15 cellular contexts compared by ENCODE assay signal in the genomic region with DNA sequence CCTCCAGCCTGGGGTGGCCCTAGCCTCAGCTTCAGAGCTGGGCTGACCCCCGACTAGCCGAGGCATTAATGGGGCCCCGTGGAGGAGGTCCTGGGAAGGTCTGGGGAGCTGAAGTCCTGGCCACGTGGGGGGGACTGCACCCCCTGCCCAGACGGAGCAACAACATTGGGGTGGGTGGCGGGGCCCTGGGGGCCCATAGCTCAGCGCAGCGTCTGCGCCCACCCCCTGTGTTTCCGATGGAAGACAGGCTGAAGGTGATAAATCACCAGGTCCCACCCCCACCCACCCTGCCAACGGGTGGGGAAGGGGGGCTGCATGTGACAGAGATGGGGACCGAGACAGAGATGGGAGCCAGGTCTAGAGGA. TPM values are rescaled to one million over a fixed set of nuclear protein-coding genes. Genes with fewer than 3 reads are reported as not detected.
DNase-seq lines count a peak whose midpoint lies in the region; ATAC-seq, FAIRE-seq and TF ChIP-seq lines count a peak whose summit lies in the region.
"Had no signal": no experiment of that assay in that cellular context is flagged by ENCODE, and none has a peak within 500 bp of the region (broad histone marks: within the 10 kb centered on the region; RNA-seq: fewer than 3 reads in every experiment).

No MANE protein-coding gene starts in this region.

- H3K36me3 Mint-ChIP-seq in Caco-2 (ENCODE audit: insufficient read depth, unreplicated experiment): peaks cover 4% of the 10 kb centered on the region
- no peaks in the 10 kb centered on the region for H3K36me3 Mint-ChIP-seq in activated CD4-positive, alpha-beta T cell treated with anti-CD3 and anti-CD28 coated beads, Interleukin-2, amount 10 ng/mL, durations not matched to agents 24 days and 14 days (ENCODE audit: low read depth)
- no peaks in the 10 kb centered on the region for H3K36me3 Mint-ChIP-seq in CD8-positive, alpha-beta T cell

- FAIRE-seq in A549 (lab: Jason Lieb, UNC): no peak

- ATAC-seq in A549 (no peak), GM21825 (IDR thresholded peaks at IDR 0.05; ENCODE audit: unreplicated experiment) (no peak)
- no peak for ATAC-seq in CD8-positive, alpha-beta T cell

- H3K4me1 ChIP-seq in A549 (no peaks in the 10 kb centered on the region), Caco-2 (peaks cover 13% of the 10 kb centered on the region), MM.1S (ENCODE audit: low read length) (no peaks in the 10 kb centered on the region)
- peaks cover 10% of the 10 kb centered on the region for H3K4me1 ChIP-seq in CD8-positive, alpha-beta T cell (ENCODE audit: insufficient read depth, low read length)

- no peaks in the 10 kb centered on the region for H4K20me1 ChIP-seq in MM.1S (ENCODE audit: insufficient read depth, low read length)

- TF ChIP-seq POLR2A in A549 (IDR thresholded peaks at IDR 0.05; ENCODE audit: low read length): no peak

- H3K4me1 Mint-ChIP-seq in Caco-2 (ENCODE audit: low read depth, unreplicated experiment): no peaks in the 10 kb centered on the region
- H3K4me1 Mint-ChIP-seq in activated CD4-positive, alpha-beta T cell treated with anti-CD3 and anti-CD28 coated beads, Interleukin-2, amount 10 ng/mL, durations not matched to agents 24 days and 14 days: peaks cover 5% of the 10 kb centered on the region
- peaks cover 2% of the 10 kb centered on the region for H3K4me1 Mint-ChIP-seq in CD8-positive, alpha-beta T cell (ENCODE audit: low read depth)

- POLR2A ChIA-PET in A549 (lab: Yijun Ruan, JAX): interaction anchor here (1.3 kb wide), 1 partner anchor 179 kb away, joined by 4 read pairs; no protein-coding TSS in a partner anchor
- POLR2A ChIA-PET in Caco-2 (lab: Charles Lee): no interaction called here
- POLR2A ChIA-PET in CD8-positive, alpha-beta T cell (lab: Charles Lee): interaction anchor here (0.8 to 1.1 kb wide), 2 partner anchors 179 to 210 kb away, joined by 3 to 13 read pairs; a partner anchor contains a TSS

- H3K27ac Mint-ChIP-seq in Caco-2 (ENCODE audit: unreplicated experiment): no peak overlapping the region
- no peak overlapping the region for H3K27ac Mint-ChIP-seq in activated CD4-positive, alpha-beta T cell treated with anti-CD3 and anti-CD28 coated beads, Interleukin-2, amount 10 ng/mL, durations not matched to agents 24 days and 14 days
- no peak overlapping the region for H3K27ac Mint-ChIP-seq in CD8-positive, alpha-beta T cell
- H3K27ac Mint-ChIP-seq: activated B cell treated with CpG ODN at 0.5 μM for 24 hours; activated CD4-positive, alpha-beta memory T cell treated with anti-CD3 and anti-CD28 coated beads, Interleukin-2, amount 10 ng/mL, durations not matched to agents 7 days and 5 days had no signal

- no peaks in the 10 kb centered on the region for H3K79me2 ChIP-seq in MM.1S (ENCODE audit: low read length)

- peak overlapping the region in 1 of 2 experiments; percentile 79; a peak in 1 of 6 replicates for H3K27ac ChIP-seq in A549
- H3K27ac ChIP-seq in MM.1S (ENCODE audit: low read length): no peak overlapping the region
- no peak overlapping the region for H3K27ac ChIP-seq in CD8-positive, alpha-beta T cell (ENCODE audit: low read depth, low read length)
- H3K27ac ChIP-seq: coronary artery had no signal

- H3K4me3 ChIP-seq in A549 (peak overlapping the region; percentile 47; the same call in 1 of the 3 replicates), Caco-2 (ENCODE audit: low read depth, low read length) (no peak overlapping the region), MM.1S (ENCODE audit: low read length) (no peak overlapping the region)
- H3K4me3 ChIP-seq in CD8-positive, alpha-beta T cell (ENCODE audit: low read depth, low read length): no peak overlapping the region
- H3K4me3 ChIP-seq: lung had no signal

- BruUV-seq in Caco-2 (replicated peaks; lab: Mats Ljungman, UMichigan): no TSS peak

- H3K9ac ChIP-seq in MM.1S (ENCODE audit: low read length): no peak overlapping the region

- no peaks in the 10 kb centered on the region for H3K27me3 ChIP-seq in Caco-2 (replicated peaks; ENCODE audit: control insufficient read depth, insufficient read depth, low read length)
- peaks cover 75% of the 10 kb centered on the region for H3K27me3 ChIP-seq in MM.1S (replicated peaks; ENCODE audit: insufficient read depth, low read length)
- H3K27me3 ChIP-seq in CD8-positive, alpha-beta T cell (ENCODE audit: insufficient read depth, low read length): no peaks in the 10 kb centered on the region

- H3K36me3 ChIP-seq in Caco-2 (ENCODE audit: control insufficient read depth, insufficient read depth, low read length): no peaks in the 10 kb centered on the region
- H3K36me3 ChIP-seq in MM.1S (replicated peaks; ENCODE audit: insufficient read depth, low read length): no peaks in the 10 kb centered on the region
- H3K36me3 ChIP-seq in CD8-positive, alpha-beta T cell (ENCODE audit: insufficient read depth, low read length): no peaks in the 10 kb centered on the region

- no peaks in the 10 kb centered on the region for H3F3A ChIP-seq in MM.1S (ENCODE audit: insufficient read depth, low read length)

- H3K9me3 Mint-ChIP-seq in Caco-2 (ENCODE audit: unreplicated experiment): no peaks in the 10 kb centered on the region
- no peaks in the 10 kb centered on the region for H3K9me3 Mint-ChIP-seq in activated CD4-positive, alpha-beta T cell treated with anti-CD3 and anti-CD28 coated beads, Interleukin-2, amount 10 ng/mL, durations not matched to agents 24 days and 14 days
- H3K9me3 Mint-ChIP-seq in CD8-positive, alpha-beta T cell: no peaks in the 10 kb centered on the region
- H3K9me3 Mint-ChIP-seq: activated B cell treated with CpG ODN at 0.5 μM for 24 hours; activated CD4-positive, alpha-beta memory T cell treated with anti-CD3 and anti-CD28 coated beads, Interleukin-2, amount 10 ng/mL, durations not matched to agents 7 days and 5 days had no signal

- no peak for TF ChIP-seq RAD21 in A549 (conservative IDR thresholded peaks at IDR 0.05 in 1 of 2, IDR thresholded peaks at IDR 0.05 in 1 of 2)

- no peaks in the 10 kb centered on the region for H3K9me2 ChIP-seq in MM.1S (replicated peaks; ENCODE audit: insufficient read depth, low read length)

- H3K4me3 Mint-ChIP-seq in Caco-2 (ENCODE audit: unreplicated experiment): peak overlapping the region; percentile 79
- H3K4me3 Mint-ChIP-seq in activated CD4-positive, alpha-beta T cell treated with anti-CD3 and anti-CD28 coated beads, Interleukin-2, amount 10 ng/mL, durations not matched to agents 24 days and 14 days: no peak overlapping the region
- no peak overlapping the region for H3K4me3 Mint-ChIP-seq in CD8-positive, alpha-beta T cell

- TF ChIP-seq CTCF in A549 (IDR thresholded peaks at IDR 0.05): no peak
- no peak for TF ChIP-seq CTCF in Caco-2 (IDR thresholded peaks at IDR 0.05; ENCODE audit: insufficient read depth in 1 of 2, low read depth in 1 of 2, low read length in 1 of 2, severe bottlenecking in 1 of 2, unreplicated experiment in 1 of 2)
- no peak for TF ChIP-seq CTCF in MM.1S (IDR thresholded peaks at IDR 0.05; ENCODE audit: low read length)
- no peak for TF ChIP-seq CTCF in CD8-positive, alpha-beta T cell (IDR thresholded peaks at IDR 0.05)

- CTCF ChIA-PET in A549 (lab: Yijun Ruan, JAX) (interaction anchor here (0.6 to 8.4 kb wide), 53 partner anchors 9 to 718 kb away, joined by 3 to 215 read pairs (median 6); a partner anchor contains a TSS), Caco-2 (lab: Charles Lee) (interaction anchor here (1.1 to 2.3 kb wide), 11 partner anchors 11 to 216 kb away, joined by 3 to 33 read pairs (median 7); a partner anchor contains a TSS)
- CTCF ChIA-PET in CD8-positive, alpha-beta T cell (lab: Charles Lee): interaction anchor here (0.6 to 6.4 kb wide), 37 partner anchors 10 to 719 kb away, joined by 3 to 224 read pairs (median 4); a partner anchor contains a TSS

- H3K27me3 Mint-ChIP-seq in Caco-2 (ENCODE audit: insufficient read depth, unreplicated experiment): peaks cover 11% of the 10 kb centered on the region
- peaks cover 5% of the 10 kb centered on the region for H3K27me3 Mint-ChIP-seq in activated CD4-positive, alpha-beta T cell treated with anti-CD3 and anti-CD28 coated beads, Interleukin-2, amount 10 ng/mL, durations not matched to agents 24 days and 14 days
- no peaks in the 10 kb centered on the region for H3K27me3 Mint-ChIP-seq in CD8-positive, alpha-beta T cell (ENCODE audit: low read depth)

- TF ChIP-seq EP300 in A549 (IDR thresholded peaks at IDR 0.05): no peak

- no peak for DNase-seq in A549 (ENCODE audit: low read depth in 1 of 2, low spot score in 1 of 2)
- DNase-seq in Caco-2: no peak
- no peak for DNase-seq in MM.1S
- peak; percentile 63 for DNase-seq in left kidney (ENCODE audit: low read depth, low spot score)
- no peak for DNase-seq in activated CD4-positive, alpha-beta T cell treated with anti-CD3 and anti-CD28 coated beads, Interleukin-2, amount 10 ng/mL, durations not matched to agents 24 days and 14 days
- no peak for DNase-seq in NCI-H510A treated with DMSO at 0.1 percent for 48 hours (lab: John Stamatoyannopoulos, UW)
- no peak for DNase-seq in CD8-positive, alpha-beta T cell

- no peak overlapping the region for H2AFZ ChIP-seq in MM.1S (ENCODE audit: low read length)

- H3K9me3 ChIP-seq in A549 (no peaks in the 10 kb centered on the region), Caco-2 (no peaks in the 10 kb centered on the region), MM.1S (replicated peaks; ENCODE audit: insufficient read depth, low read length) (no peaks in the 10 kb centered on the region)
- no peaks in the 10 kb centered on the region for H3K9me3 ChIP-seq in CD8-positive, alpha-beta T cell (ENCODE audit: low read length)

- intact Hi-C loops in Caco-2 (cut with micrococcal nuclease; ENCODE audit: unreplicated experiment): loop anchor here (1.0 to 2.0 kb wide), 3 partner anchors 36 to 123 kb away; a partner anchor contains a TSS
- intact Hi-C loops in activated CD4-positive, alpha-beta T cell treated with anti-CD3 and anti-CD28 coated beads, Interleukin-2, amount 10 ng/mL, durations not matched to agents 24 days and 14 days (cut with micrococcal nuclease): no loop called here
- intact Hi-C loops in CD8-positive, alpha-beta T cell (cut with DNase I, micrococcal nuclease): loop anchor here (2.0 to 5.0 kb wide), 2 partner anchors 281 kb away; no protein-coding TSS in a partner anchor

- 61% methylated on average over 4 of the region's 12 CpGs for WGBS in A549 (ENCODE audit: missing lambda C conversion rate)

- peak overlapping the region; percentile 95 for H3K4me2 ChIP-seq in A549
- peak overlapping the region; percentile 84; the same call in 1 of the 2 replicates for H3K4me2 ChIP-seq in MM.1S (ENCODE audit: low read depth, low read length)

RNA-seq across cellular contexts. Expression of a gene that starts 8.0 kb away (rescaled TPM):
- polyA plus RNA-seq in A549 (2011; rRNA removed): 0.06 and 0.25 TPM in 2 replicates
- polyA plus RNA-seq in A549 (2012; cell fraction: cytosol; rRNA removed): 1.3 and 2.1 TPM in 2 replicates
- polyA plus RNA-seq in A549 (2012; cell fraction: nucleus; rRNA removed): 6.6 and 10.5 TPM in 2 replicates
- polyA plus RNA-seq in A549 (2017; fragmentation: RNase III; extraction: RNeasy Plus Mini Kit Qiagen cat#74134 plus additional on column Dnase treatment): 0.48 to 1.1 TPM (median 0.63 TPM) in 3 replicates
- not detected in 2 replicates for polyA minus RNA-seq in A549 (2011; rRNA and poly(A)+ RNA removed)
- total RNA-seq in Caco-2 (2022): 0.39 and 1.0 TPM in 2 replicates
- not detected in 2 replicates for total RNA-seq in activated CD4-positive, alpha-beta T cell treated with anti-CD3 and anti-CD28 coated beads, Interleukin-2, amount 10 ng/mL, durations not matched to agents 24 days and 14 days
- under 1 TPM in 1 of 2 experiments, not detected in 1; 0.39 TPM for total RNA-seq in CD8-positive, alpha-beta T cell
- total RNA-seq: activated B cell treated with CpG ODN at 0.5 μM for 24 hours; activated CD4-positive, alpha-beta memory T cell treated with anti-CD3 and anti-CD28 coated beads, Interleukin-2, amount 10 ng/mL, durations not matched to agents 7 days and 5 days; renal cortical epithelial cell had no signal

RNA-seq across cellular contexts. Expression of a gene that starts 17.0 kb away (rescaled TPM):
- polyA plus RNA-seq in A549 (2011; rRNA removed) (4.6 and 5.7 TPM in 2 replicates), A549 (2017; fragmentation: RNase III; extraction: RNeasy Plus Mini Kit Qiagen cat#74134 plus additional on column Dnase treatment) (10.8 to 13.9 TPM (median 12.6 TPM) in 3 replicates)
- polyA plus RNA-seq in A549 (2012; cell fraction: cytosol; rRNA removed): 8.7 and 9.2 TPM in 2 replicates
- polyA plus RNA-seq in A549 (2012; cell fraction: nucleus; rRNA removed): 26.6 and 30.3 TPM in 2 replicates
- polyA minus RNA-seq in A549 (2011; rRNA and poly(A)+ RNA removed): 7.7 and 11.8 TPM in 2 replicates
- 1.00 and 1.3 TPM in 2 replicates for total RNA-seq in Caco-2 (2022)
- total RNA-seq in activated CD4-positive, alpha-beta T cell treated with anti-CD3 and anti-CD28 coated beads, Interleukin-2, amount 10 ng/mL, durations not matched to agents 24 days and 14 days: 0.44 and 1.4 TPM in 2 replicates
- total RNA-seq in CD8-positive, alpha-beta T cell: 1 to 10 TPM in 1 of 2 experiments, under 1 TPM in 1; 0.75 to 1.4 TPM
- total RNA-seq: activated B cell treated with CpG ODN at 0.5 μM for 24 hours; activated CD4-positive, alpha-beta memory T cell treated with anti-CD3 and anti-CD28 coated beads, Interleukin-2, amount 10 ng/mL, durations not matched to agents 7 days and 5 days had no signal

RNA-seq across cellular contexts. Expression of a gene that starts 29.2 kb away (rescaled TPM):
- polyA plus RNA-seq in A549 (2011; rRNA removed) (0.30 and 0.66 TPM in 2 replicates), A549 (2017; fragmentation: RNase III; extraction: RNeasy Plus Mini Kit Qiagen cat#74134 plus additional on column Dnase treatment) (2.8 to 3.0 TPM (median 2.9 TPM) in 3 replicates)
- 2.2 and 3.6 TPM in 2 replicates for polyA plus RNA-seq in A549 (2012; cell fraction: cytosol; rRNA removed)
- polyA plus RNA-seq in A549 (2012; cell fraction: nucleus; rRNA removed): 9.3 and 10.3 TPM in 2 replicates
- 0.95 and 1.8 TPM in 2 replicates for polyA minus RNA-seq in A549 (2011; rRNA and poly(A)+ RNA removed)
- 4.2 and 5.3 TPM in 2 replicates for total RNA-seq in Caco-2 (2022)
- 0.09 TPM in 1 of 2 replicates, not detected in the other for total RNA-seq in activated CD4-positive, alpha-beta T cell treated with anti-CD3 and anti-CD28 coated beads, Interleukin-2, amount 10 ng/mL, durations not matched to agents 24 days and 14 days
- total RNA-seq in CD8-positive, alpha-beta T cell: not detected
- total RNA-seq: activated B cell treated with CpG ODN at 0.5 μM for 24 hours; activated CD4-positive, alpha-beta memory T cell treated with anti-CD3 and anti-CD28 coated beads, Interleukin-2, amount 10 ng/mL, durations not matched to agents 7 days and 5 days; fibroblast of lung had no signal
- polyA plus RNA-seq: AG04450, fibroblast of lung had no signal
